ENCODE assay signal across 8 cellular contexts in the genomic region with DNA sequence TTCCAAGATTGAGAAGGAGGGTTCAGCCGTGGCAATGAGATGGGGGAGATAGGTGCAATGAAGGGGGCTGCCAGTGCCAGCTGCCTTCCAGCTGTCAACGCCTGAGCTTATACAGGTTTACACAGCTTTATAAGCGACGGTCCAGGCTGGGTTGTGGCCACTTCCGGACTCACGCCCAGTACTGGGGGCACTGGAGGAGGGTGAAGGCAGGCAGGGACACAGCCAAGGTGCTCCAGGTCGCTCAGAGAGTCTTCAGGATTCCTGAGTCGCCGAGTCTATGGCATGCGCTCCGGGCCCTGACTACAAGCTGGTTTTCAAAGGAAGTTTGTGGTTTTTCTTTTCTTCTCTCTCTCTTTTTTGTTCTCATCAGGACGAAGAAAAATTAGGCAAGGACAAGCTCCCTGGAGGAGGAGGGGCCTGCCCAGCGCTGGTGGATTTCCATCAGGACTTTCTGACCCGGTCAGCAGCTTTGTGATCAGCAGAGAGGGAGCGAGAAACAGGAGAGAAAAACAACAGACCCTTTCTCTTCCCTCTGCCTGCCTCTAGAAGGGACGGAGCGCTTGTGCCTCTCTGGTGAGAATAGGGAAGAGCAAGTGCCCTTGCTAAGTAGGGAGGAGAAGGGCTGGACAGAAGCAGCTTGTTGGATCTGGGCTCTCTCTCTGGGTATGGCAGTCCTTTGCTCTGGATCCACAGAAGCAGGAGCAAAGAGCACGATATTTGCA. TPM values are rescaled to one million over a fixed set of nuclear protein-coding genes. Genes with fewer than 3 reads are reported as not detected.
A peak's percentile ranks its signal among the peaks of the same experiment; 100 is the strongest.
DNase-seq lines count a peak whose midpoint lies in the region; ATAC-seq and TF ChIP-seq lines count a peak whose summit lies in the region.

A gene with protein sequence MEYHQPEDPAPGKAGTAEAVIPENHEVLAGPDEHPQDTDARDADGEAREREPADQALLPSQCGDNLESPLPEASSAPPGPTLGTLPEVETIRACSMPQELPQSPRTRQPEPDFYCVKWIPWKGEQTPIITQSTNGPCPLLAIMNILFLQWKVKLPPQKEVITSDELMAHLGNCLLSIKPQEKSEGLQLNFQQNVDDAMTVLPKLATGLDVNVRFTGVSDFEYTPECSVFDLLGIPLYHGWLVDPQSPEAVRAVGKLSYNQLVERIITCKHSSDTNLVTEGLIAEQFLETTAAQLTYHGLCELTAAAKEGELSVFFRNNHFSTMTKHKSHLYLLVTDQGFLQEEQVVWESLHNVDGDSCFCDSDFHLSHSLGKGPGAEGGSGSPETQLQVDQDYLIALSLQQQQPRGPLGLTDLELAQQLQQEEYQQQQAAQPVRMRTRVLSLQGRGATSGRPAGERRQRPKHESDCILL (minus strand): TSS at position 572 of the 722 bp plus-strand sequence. CDS start 4,285 bp downstream, outside the sequence.

- H3K27ac ChIP-seq in DND-41 (ENCODE audit: low read length) = peak within 1 kb of the TSS; percentile 84
- H3K27ac ChIP-seq in mesenchymal stem cell (ENCODE audit: low read length, poor library complexity, severe bottlenecking) = peak within 1 kb of the TSS; percentile 85
- peak within 1 kb of the TSS; percentile 95 for H3K27ac ChIP-seq in subcutaneous abdominal adipose tissue (ENCODE audit: low read depth, low read length)

- H3K9ac ChIP-seq in DND-41 (ENCODE audit: low read depth, low read length) = peak within 1 kb of the TSS; percentile 70
- peak within 1 kb of the TSS; percentile 97 for H3K9ac ChIP-seq in mesenchymal stem cell (ENCODE audit: low read length)
- peak within 1 kb of the TSS; percentile 82 to 96 (median 93) for H3K9ac ChIP-seq in subcutaneous abdominal adipose tissue (ENCODE audit: low read length in 5 of 5)

- no peaks in the 10 kb centered on the region for H4K20me1 ChIP-seq in DND-41 (ENCODE audit: insufficient read depth, low read length)

- DNase-seq in DND-41 = peak; percentile 62
- peak; percentile 71 for DNase-seq in NCI-H510A (lab: John Stamatoyannopoulos, UW)
- DNase-seq in activated CD4-positive, alpha-beta T cell treated with anti-CD3 and anti-CD28 coated beads for 48 hours = peak; percentile 61
- DNase-seq in epithelial cell of esophagus (ENCODE audit: low read depth) = peak; percentile 77
- peak; percentile 96 for DNase-seq in mesenchymal stem cell

- peak within 1 kb of the TSS; percentile 11 for H2BK120ac ChIP-seq in mesenchymal stem cell (ENCODE audit: low read depth, low read length)

- peak within 1 kb of the TSS; percentile 77 to 95 for H3K18ac ChIP-seq in mesenchymal stem cell (ENCODE audit: low read depth in 1 of 2, low read length in 2 of 2)

- H3K4ac ChIP-seq in mesenchymal stem cell (ENCODE audit: low read depth in 1 of 2, low read length in 2 of 2) = peak within 1 kb of the TSS in 1 of 2 experiments; percentile 74

- ATAC-seq in DND-41 (ENCODE audit: insufficient read depth, low read depth) (peak; percentile 69), HG02981 (IDR thresholded peaks at IDR 0.05; ENCODE audit: unreplicated experiment) (peak; percentile 46), GM21528 (IDR thresholded peaks at IDR 0.05; ENCODE audit: low FRiP score, unreplicated experiment) (no peak)

- H3K79me2 ChIP-seq in DND-41 (ENCODE audit: insufficient read depth, low read length) = peaks cover 29% of the 10 kb centered on the region

- H2AFZ ChIP-seq in DND-41 (ENCODE audit: low read depth, low read length) = peak within 1 kb of the TSS; percentile 87
- peak within 1 kb of the TSS; percentile 60 for H2AFZ ChIP-seq in mesenchymal stem cell (ENCODE audit: low read depth, low read length)

- H3K4me2 ChIP-seq in DND-41 (ENCODE audit: insufficient read depth, low read length) (peak within 1 kb of the TSS; percentile 88), mesenchymal stem cell (ENCODE audit: low read length, poor library complexity, severe bottlenecking) (peak within 1 kb of the TSS; percentile 82)

- peak within 1 kb of the TSS in 1 of 2 experiments; percentile 90 for H3K23ac ChIP-seq in mesenchymal stem cell (ENCODE audit: low read length in 2 of 2)

- WGBS in mesenchymal stem cell = 16% methylated on average over 11 of the region's 18 CpGs

- peaks cover 15% of the 10 kb centered on the region for H3K79me1 ChIP-seq in mesenchymal stem cell (replicated peaks; ENCODE audit: low read length, poor library complexity, severe bottlenecking)

- H3K9me3 ChIP-seq in DND-41 (ENCODE audit: insufficient read depth, low read length, severe bottlenecking) (no peaks in the 10 kb centered on the region), mesenchymal stem cell (ENCODE audit: control insufficient read depth, low read length) (no peaks in the 10 kb centered on the region), subcutaneous abdominal adipose tissue (ENCODE audit: control insufficient read depth in 5 of 5, low read length in 5 of 5) (no peaks in the 10 kb centered on the region)

- no peak within 1 kb of the TSS for H2BK5ac ChIP-seq in mesenchymal stem cell (ENCODE audit: low read depth, low read length, poor library complexity, severe bottlenecking)

- peak; percentile 67 for TF ChIP-seq CTCF in DND-41 (IDR thresholded peaks at IDR 0.05; ENCODE audit: borderline replicate concordance, extremely low read depth, low read length, poor library complexity, severe bottlenecking)
- TF ChIP-seq CTCF in epithelial cell of esophagus (IDR thresholded peaks at IDR 0.05; ENCODE audit: insufficient read depth, low read depth, low read length, missing control alignments) = peak; percentile 72

- H3K4me1 ChIP-seq in DND-41 (ENCODE audit: insufficient read depth, low read length) (peaks cover 80% of the 10 kb centered on the region), mesenchymal stem cell (ENCODE audit: control insufficient read depth, insufficient read depth, low read depth, low read length) (peaks cover 24% of the 10 kb centered on the region), subcutaneous abdominal adipose tissue (ENCODE audit: control insufficient read depth in 5 of 5, insufficient read depth in 5 of 5, low read length in 5 of 5) (peaks cover 7 to 75% (median 64%) of the 10 kb centered on the region in 5 donors)

- H4K8ac ChIP-seq in mesenchymal stem cell (ENCODE audit: low read length) = peak within 1 kb of the TSS; percentile 41

- peak within 1 kb of the TSS; percentile 1 to 91 for H2BK12ac ChIP-seq in mesenchymal stem cell (ENCODE audit: low read length in 2 of 2)

- H3K36me3 ChIP-seq in DND-41 (ENCODE audit: insufficient read depth, low read length) (peaks cover 3% of the 10 kb centered on the region; the same call in 1 of the 2 replicates), mesenchymal stem cell (ENCODE audit: control insufficient read depth in 1 of 2, insufficient read depth in 2 of 2, low read depth in 1 of 2, low read length in 2 of 2) (peaks cover 7 to 15% of the 10 kb centered on the region in 2 experiments), subcutaneous abdominal adipose tissue (ENCODE audit: control insufficient read depth in 5 of 5, insufficient read depth in 5 of 5, low read length in 5 of 5) (peaks cover 0 to 13% (median 11%) of the 10 kb centered on the region in 5 donors)

- H2BK15ac ChIP-seq in mesenchymal stem cell (ENCODE audit: low read depth, poor library complexity, severe bottlenecking) = peak within 1 kb of the TSS; percentile 62

- no peaks in the 10 kb centered on the region for H3K27me3 ChIP-seq in DND-41 (ENCODE audit: insufficient read depth, low read length, poor library complexity)
- no peaks in the 10 kb centered on the region for H3K27me3 ChIP-seq in mesenchymal stem cell (ENCODE audit: control insufficient read depth in 1 of 2, insufficient read depth in 1 of 2, low read length in 2 of 2)
- no peaks in the 10 kb centered on the region for H3K27me3 ChIP-seq in subcutaneous abdominal adipose tissue (ENCODE audit: control insufficient read depth in 5 of 5, insufficient read depth in 4 of 5, low read length in 5 of 5)

- H2AK5ac ChIP-seq in mesenchymal stem cell (ENCODE audit: low read length, severe bottlenecking) = peak within 1 kb of the TSS; percentile 27

- no peak within 1 kb of the TSS for H4K91ac ChIP-seq in mesenchymal stem cell (ENCODE audit: low read length)

- H3K14ac ChIP-seq in mesenchymal stem cell (ENCODE audit: low read length in 2 of 2) = peak within 1 kb of the TSS in 1 of 2 experiments; percentile 82

- H3K4me3 ChIP-seq in DND-41 (ENCODE audit: low read depth in 1 of 2, low read length in 2 of 2) (peak within 1 kb of the TSS; percentile 3 to 73; a peak in 3 of 4 replicates), epithelial cell of esophagus (ENCODE audit: low read length) (peak within 1 kb of the TSS; percentile 73), mesenchymal stem cell (ENCODE audit: insufficient read depth in 1 of 2, low read depth in 1 of 2, low read length in 2 of 2) (peak within 1 kb of the TSS; percentile 60 to 93), subcutaneous abdominal adipose tissue (ENCODE audit: low read depth in 1 of 5, low read length in 5 of 5) (peak within 1 kb of the TSS; percentile 88 to 99 (median 97))

RNA-seq across cellular contexts. Expression of the gene that starts here (rescaled TPM):
- polyA plus RNA-seq in mesenchymal stem cell (2013, experiment 1 of 2) = 9.3 TPM
- 8.1 TPM for polyA plus RNA-seq in mesenchymal stem cell (2013, experiment 2 of 2)

Comparison
In these comparisons a context has a peak if more than half of its experiments do, and no peak if none do; other contexts are left out.
1. H3K4me3 ChIP-seq: peak in every context shown above with its lines; median percentile 97 in subcutaneous abdominal adipose tissue; 76 in mesenchymal stem cell; 73 in epithelial cell of esophagus; 38 in DND-41.